ENCODE assay signal across 8 cellular contexts in the genomic region with DNA sequence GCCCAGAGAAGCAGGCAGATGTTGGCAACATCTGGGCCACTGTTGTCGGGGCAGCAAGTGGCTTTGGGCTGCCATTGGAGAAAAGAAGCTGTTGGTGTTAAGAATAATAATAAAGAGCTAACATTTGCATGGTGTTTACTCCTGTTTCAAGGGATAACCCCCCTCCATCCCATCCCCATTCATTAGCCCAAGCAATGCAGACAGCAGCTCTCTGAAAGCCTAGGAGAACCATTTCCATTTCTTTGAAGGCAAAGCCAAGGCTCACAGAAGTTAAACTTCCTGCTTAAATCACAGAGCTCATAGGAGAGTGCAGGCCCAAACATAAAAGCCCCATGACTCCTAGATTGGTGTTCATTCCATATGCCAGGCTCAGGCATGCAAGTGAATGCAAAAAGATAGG.
"Had no signal": no experiment of that assay in that cellular context is flagged by ENCODE, and none has a peak within 500 bp of the region (broad histone marks: within the 10 kb centered on the region; RNA-seq: fewer than 3 reads in every experiment).

No MANE protein-coding gene starts in this region.

- H2AFZ ChIP-seq: GM23248 had no signal

- H3K27ac Mint-ChIP-seq: IgD-negative memory B cell had no signal

- H3K27ac ChIP-seq: GM23248 had no signal

- FAIRE-seq: H54, HepG2, HTR-8/SVneo had no signal

- H3K4me3 ChIP-seq: GM23248 had no signal

- H3K4me3 Mint-ChIP-seq: H9, IgD-negative memory B cell had no signal

- DNase-seq: GM23248, GOT3, H9, HCEC 1CT had no signal

- H3K4me1 Mint-ChIP-seq: IgD-negative memory B cell had no signal

- H3K9ac ChIP-seq: GM23248 had no signal
